Comparison of ENCODE assay signal across 2 cellular contexts in genomic region chr16:49382916-49383315, GRCh38.
TF ChIP-seq lines count a peak whose summit lies in the region.

No MANE protein-coding gene starts in this region.

TF ChIP-seq in HepG2, 621 proteins besides CTCF, POLR2A, EP300 and RAD21:
- TF ChIP-seq XRCC5 (optimal IDR thresholded peaks at IDR 0.05; ENCODE audit: low read length) = peak; percentile 25
- TF ChIP-seq ZNF670 (CRISPR knock-in tag; IDR thresholded peaks at IDR 0.05; ENCODE audit: borderline replicate concordance) = no peak
TF ChIP-seq in HepG2: peak in this region for 1.

TF ChIP-seq in H1, 55 proteins besides CTCF, POLR2A, EP300 and RAD21:
- TF ChIP-seq HDAC2 (IDR thresholded peaks at IDR 0.05; ENCODE audit: borderline replicate concordance in 1 of 2, low read depth in 2 of 2, low read length in 2 of 2) (no peak), KDM1A (IDR thresholded peaks at IDR 0.05; ENCODE audit: borderline replicate concordance, low read length) (no peak), EGR1 (IDR thresholded peaks at IDR 0.05; ENCODE audit: borderline replicate concordance, low read depth, low read length) (no peak), SP4 (IDR thresholded peaks at IDR 0.05; ENCODE audit: low read length) (no peak), CREB1 (IDR thresholded peaks at IDR 0.05) (no peak), HDAC6 (IDR thresholded peaks at IDR 0.05; ENCODE audit: low read depth, low read length) (no peak), KDM4A (IDR thresholded peaks at IDR 0.05; ENCODE audit: low read depth, low read length, severe bottlenecking) (no peak), ATF2 (IDR thresholded peaks at IDR 0.05; ENCODE audit: low read length) (no peak), CHD1 (IDR thresholded peaks at IDR 0.05; ENCODE audit: low read depth, low read length) (no peak), POU5F1 (IDR thresholded peaks at IDR 0.05; ENCODE audit: low read depth, low read length) (no peak), BRCA1 (IDR thresholded peaks at IDR 0.05; ENCODE audit: low read depth, low read length) (no peak), ASH2L (IDR thresholded peaks at IDR 0.05; ENCODE audit: low read length) (no peak), TEAD4 (IDR thresholded peaks at IDR 0.05; ENCODE audit: low read depth, low read length) (no peak), TAF1 (IDR thresholded peaks at IDR 0.05; ENCODE audit: low read depth, low read length) (no peak), SIN3A (conservative IDR thresholded peaks at IDR 0.05 in 1 of 2, IDR thresholded peaks at IDR 0.05 in 1 of 2; ENCODE audit: low read depth in 1 of 2, low read length in 2 of 2) (no peak), CEBPB (IDR thresholded peaks at IDR 0.05; ENCODE audit: low read depth, low read length) (no peak), JUND (IDR thresholded peaks at IDR 0.05; ENCODE audit: low read length) (no peak), GABPA (IDR thresholded peaks at IDR 0.05; ENCODE audit: borderline replicate concordance, insufficient read depth, low read length) (no peak), CTBP2 (IDR thresholded peaks at IDR 0.05; ENCODE audit: borderline replicate concordance, insufficient read depth, insufficient read length, low read length) (no peak), CBX8 (IDR thresholded peaks at IDR 0.05; ENCODE audit: borderline replicate concordance, low read depth, low read length) (no peak)
